ENCODE assay signal across 13 cellular contexts in the genomic region with DNA sequence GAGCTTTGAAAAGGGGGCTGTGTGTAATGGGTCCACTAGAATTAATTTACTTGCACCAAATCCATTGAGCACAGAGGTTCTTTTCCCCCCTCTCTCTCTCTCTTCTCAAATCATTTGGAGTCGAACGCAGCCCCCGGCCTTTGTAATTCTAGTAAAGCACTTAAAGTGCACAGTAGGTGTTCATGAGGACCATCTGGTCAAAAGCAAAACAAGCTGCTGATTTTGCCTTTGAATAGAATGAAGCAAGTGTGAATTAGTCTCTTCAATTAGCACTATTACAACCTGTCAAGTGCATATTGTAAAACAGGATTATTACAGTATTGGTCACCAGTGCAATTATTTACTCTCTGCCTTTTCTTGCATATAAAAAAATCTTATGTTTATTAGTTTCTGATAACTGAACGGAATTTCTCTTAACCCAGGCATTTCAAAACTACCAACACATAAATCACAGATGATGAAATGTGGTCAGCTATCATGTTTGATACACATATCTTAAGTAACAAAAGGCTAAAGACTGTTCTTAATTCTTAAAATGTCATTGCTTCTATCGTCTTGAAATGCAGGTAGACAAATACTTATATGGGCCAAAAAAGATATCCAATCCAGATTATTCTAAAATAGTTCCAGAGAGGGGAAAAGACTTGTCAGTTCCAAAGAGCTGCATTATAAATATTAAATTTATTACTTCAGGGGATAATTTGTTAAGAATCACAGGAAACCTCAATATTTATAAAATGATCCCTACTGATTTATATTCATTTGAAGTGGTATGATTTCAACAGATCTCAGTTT.
A peak's percentile ranks its signal among the peaks of the same experiment; 100 is the strongest.
DNase-seq lines count a peak whose midpoint lies in the region; ATAC-seq and TF ChIP-seq lines count a peak whose summit lies in the region.
"Had no signal": no experiment of that assay in that cellular context is flagged by ENCODE, and none has a peak within 500 bp of the region (broad histone marks: within the 10 kb centered on the region; RNA-seq: fewer than 3 reads in every experiment).

No MANE protein-coding gene starts in this region.

- H3K27me3 Mint-ChIP-seq in brain, result peaks cover 3% of the 10 kb centered on the region
- H3K27me3 Mint-ChIP-seq in progenitor cell of endocrine pancreas, result no peaks in the 10 kb centered on the region
- H3K27me3 Mint-ChIP-seq: B cell had no signal

- peak; percentile 73 for DNase-seq in NCI-H2171 (lab: John Stamatoyannopoulos, UW)
- DNase-seq in midbrain (lab: John Stamatoyannopoulos, UW), result peak; percentile 32
- DNase-seq in GM23248, result no peak
- DNase-seq in progenitor cell of endocrine pancreas (ENCODE audit: low spot score, unreplicated experiment), result no peak
- DNase-seq in breast epithelium (ENCODE audit: low spot score in 2 of 2), result no peak
- DNase-seq: adrenal gland, HCEC 1CT, stomach had no signal

- H3K4me1 ChIP-seq in HUES48 (ENCODE audit: control insufficient read depth, insufficient read depth, low read length), result peaks cover 82% of the 10 kb centered on the region
- H3K4me1 ChIP-seq in GM23248 (ENCODE audit: insufficient read depth), result no peaks in the 10 kb centered on the region
- H3K4me1 ChIP-seq in breast epithelium, result no peaks in the 10 kb centered on the region

- no peak for TF ChIP-seq CTCF in brain (conservative IDR thresholded peaks at IDR 0.05)
- TF ChIP-seq CTCF in progenitor cell of endocrine pancreas (IDR thresholded peaks at IDR 0.05; ENCODE audit: unreplicated experiment), result no peak
- no peak for TF ChIP-seq CTCF in breast epithelium (IDR thresholded peaks at IDR 0.05)

- H3K9ac ChIP-seq in HUES48 (ENCODE audit: low read depth, low read length) (peak overlapping the region; percentile 64; the same call in 1 of the 2 replicates), GM23248 (no peak overlapping the region)

- peak overlapping the region; percentile 60 to 82 (median 66) for H3K4me3 Mint-ChIP-seq in brain
- no peak overlapping the region for H3K4me3 Mint-ChIP-seq in progenitor cell of endocrine pancreas (ENCODE audit: low read depth)
- H3K4me3 Mint-ChIP-seq: B cell had no signal

- no peaks in the 10 kb centered on the region for H3K9me3 Mint-ChIP-seq in brain
- no peaks in the 10 kb centered on the region for H3K9me3 Mint-ChIP-seq in progenitor cell of endocrine pancreas (ENCODE audit: low read depth)

- no peaks in the 10 kb centered on the region for H4K20me1 ChIP-seq in GM23248 (ENCODE audit: insufficient read depth)

- H2AFZ ChIP-seq in GM23248, result no peak overlapping the region

- in situ Hi-C loops in GM23248 (cut with MboI), result loop anchor here (10.0 kb wide), 1 partner anchor 326 kb away; no protein-coding TSS in a partner anchor

- H3K9me2 ChIP-seq in GM23248 (ENCODE audit: insufficient read depth), result no peaks in the 10 kb centered on the region

- H3K27ac Mint-ChIP-seq in brain (peak overlapping the region; percentile 57 to 95 (median 70)), progenitor cell of endocrine pancreas (no peak overlapping the region)
- H3K27ac Mint-ChIP-seq: B cell had no signal

- no peak for ATAC-seq in GM21737 (IDR thresholded peaks at IDR 0.05; ENCODE audit: unreplicated experiment)
- ATAC-seq: sciatic nerve had no signal

- WGBS in GM23248 (ENCODE audit: low coverage in 1 of 2, low lambda C conversion rate in 2 of 2, missing lambda C conversion rate in 2 of 2), 2 experiments, result 90 to 95% methylated on average over 5 of the region's 5 CpGs

- no peaks in the 10 kb centered on the region for H3K9me3 ChIP-seq in HUES48 (ENCODE audit: control insufficient read depth, insufficient read depth, low read length)
- H3K9me3 ChIP-seq in GM23248 (ENCODE audit: low read depth), result no peaks in the 10 kb centered on the region
- H3K9me3 ChIP-seq in breast epithelium, result no peaks in the 10 kb centered on the region
- H3K9me3 ChIP-seq: stomach had no signal

- H3K79me2 ChIP-seq in GM23248 (ENCODE audit: insufficient read depth), result no peaks in the 10 kb centered on the region

- H3K27me3 ChIP-seq in HUES48 (ENCODE audit: control insufficient read depth, insufficient read depth, low read length), result no peaks in the 10 kb centered on the region
- no peaks in the 10 kb centered on the region for H3K27me3 ChIP-seq in GM23248 (replicated peaks; ENCODE audit: insufficient read depth)
- H3K27me3 ChIP-seq in breast epithelium, result no peaks in the 10 kb centered on the region
- H3K27me3 ChIP-seq: adrenal gland, stomach had no signal

- H3K36me3 Mint-ChIP-seq in brain (no peaks in the 10 kb centered on the region), progenitor cell of endocrine pancreas (ENCODE audit: insufficient read depth) (no peaks in the 10 kb centered on the region)

- H3K4me1 Mint-ChIP-seq in brain (peaks cover 63% of the 10 kb centered on the region), progenitor cell of endocrine pancreas (ENCODE audit: low read depth) (peaks cover 10% of the 10 kb centered on the region)

- no peaks in the 10 kb centered on the region for H3F3A ChIP-seq in GM23248 (ENCODE audit: insufficient read depth)

- H3K4me3 ChIP-seq in HUES48 (ENCODE audit: low read depth, low read length), result peak overlapping the region; percentile 42
- no peak overlapping the region for H3K4me3 ChIP-seq in GM23248
- no peak overlapping the region for H3K4me3 ChIP-seq in breast epithelium
- H3K4me3 ChIP-seq: adrenal gland, stomach had no signal

- no peak overlapping the region for H3K4me2 ChIP-seq in GM23248 (ENCODE audit: unreplicated experiment)

- H3K27ac ChIP-seq in HUES48 (ENCODE audit: low read depth, low read length), result peak overlapping the region; percentile 95
- no peak overlapping the region for H3K27ac ChIP-seq in GM23248
- H3K27ac ChIP-seq in breast epithelium, result no peak overlapping the region
- H3K27ac ChIP-seq: adrenal gland, stomach had no signal

- TF ChIP-seq POLR2A in breast epithelium (IDR thresholded peaks at IDR 0.05), result no peak

- no peaks in the 10 kb centered on the region for H3K36me3 ChIP-seq in HUES48 (ENCODE audit: control insufficient read depth, insufficient read depth, low read length)
- no peaks in the 10 kb centered on the region for H3K36me3 ChIP-seq in GM23248 (ENCODE audit: low read depth)
- no peaks in the 10 kb centered on the region for H3K36me3 ChIP-seq in breast epithelium
- H3K36me3 ChIP-seq: adrenal gland, stomach had no signal

- intact Hi-C loops in breast epithelium (cut with DNase I; ENCODE audit: low total_unique reads), result no loop called here

Comparison
In these comparisons a context has a peak if more than half of its experiments do, and no peak if none do; other contexts are left out.
1. DNase-seq: peak in NCI-H2171 (single experiment) and midbrain (single experiment); none in GM23248 (single experiment), progenitor cell of endocrine pancreas (single experiment) and breast epithelium (0 of 2).